Comparison of ENCODE assay signal across 21 cellular contexts in the genomic region with DNA sequence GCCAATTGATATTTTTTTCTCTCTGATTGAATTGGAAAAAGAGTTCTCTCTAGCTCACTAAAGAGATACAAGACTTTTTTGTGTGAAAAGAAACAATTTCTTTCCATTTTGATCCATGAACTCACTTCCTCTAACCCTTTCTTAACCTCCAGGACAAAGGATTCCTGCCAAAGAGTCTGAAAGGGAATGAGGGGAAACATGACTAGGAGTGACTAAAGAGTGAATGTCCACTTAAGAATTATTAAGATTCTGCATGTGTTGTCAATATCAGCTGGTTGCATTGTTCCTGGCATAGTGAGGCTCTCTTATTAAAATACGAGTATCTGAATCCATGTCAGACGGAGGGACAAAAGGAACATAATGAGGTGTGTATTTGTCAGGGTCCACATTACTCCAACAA.
"Had no signal": no experiment of that assay in that cellular context is flagged by ENCODE, and none has a peak within 500 bp of the region (broad histone marks: within the 10 kb centered on the region; RNA-seq: fewer than 3 reads in every experiment).

No MANE protein-coding gene starts in this region.

- ATAC-seq: heart left ventricle; naive thymus-derived CD4-positive, alpha-beta T cell; sciatic nerve; stimulated activated memory B cell treated with anti-CD40 and anti-IgM and Interleukin-4, amounts not matched to agents 10 μg/mL and 1 μg/mL and 100 μg/mL, for 72 hours; upper lobe of right lung had no signal

- H3K4me3 Mint-ChIP-seq: endodermal cell; naive thymus-derived CD4-positive, alpha-beta T cell; nephron progenitor cell; stimulated activated memory B cell treated with anti-CD40 and anti-IgM and Interleukin-4, amounts not matched to agents 10 μg/mL and 1 μg/mL and 100 μg/mL, for 72 hours; stimulated activated naive CD8-positive, alpha-beta T cell treated with anti-CD3 and anti-CD28 coated beads, Interleukin-15, Interleukin-2, amounts not matched to agents 100 ng/mL and 50 ng/mL, for 24 hours had no signal

- H3K27ac ChIP-seq: coronary artery, heart left ventricle, parathyroid adenoma, prostate gland, spleen, testis, tibial nerve, upper lobe of right lung had no signal

- H3K79me2 ChIP-seq: parathyroid adenoma had no signal

- H2AFZ ChIP-seq: parathyroid adenoma had no signal

- H3K4me1 ChIP-seq: heart left ventricle, parathyroid adenoma, prostate gland, spleen, testis, tibial nerve, upper lobe of right lung had no signal

- H3K36me3 ChIP-seq: heart left ventricle, prostate gland, spleen, tibial nerve, upper lobe of right lung had no signal

- H3K27me3 Mint-ChIP-seq: naive thymus-derived CD4-positive, alpha-beta T cell; stimulated activated naive CD8-positive, alpha-beta T cell treated with anti-CD3 and anti-CD28 coated beads, Interleukin-15, Interleukin-2, amounts not matched to agents 100 ng/mL and 50 ng/mL, for 24 hours had no signal

- H3K4me1 Mint-ChIP-seq: naive thymus-derived CD4-positive, alpha-beta T cell; nephron progenitor cell; stimulated activated memory B cell treated with anti-CD40 and anti-IgM and Interleukin-4, amounts not matched to agents 10 μg/mL and 1 μg/mL and 100 μg/mL, for 72 hours had no signal

- H3K9me3 Mint-ChIP-seq: endodermal cell; nephron progenitor cell; stimulated activated memory B cell treated with anti-CD40 and anti-IgM and Interleukin-4, amounts not matched to agents 10 μg/mL and 1 μg/mL and 100 μg/mL, for 72 hours; stimulated activated naive CD8-positive, alpha-beta T cell treated with anti-CD3 and anti-CD28 coated beads, Interleukin-15, Interleukin-2, amounts not matched to agents 100 ng/mL and 50 ng/mL, for 24 hours had no signal

- H3K36me3 Mint-ChIP-seq: naive thymus-derived CD4-positive, alpha-beta T cell; stimulated activated memory B cell treated with anti-CD40 and anti-IgM and Interleukin-4, amounts not matched to agents 10 μg/mL and 1 μg/mL and 100 μg/mL, for 72 hours had no signal

- H3K27ac Mint-ChIP-seq: endodermal cell; naive thymus-derived CD4-positive, alpha-beta T cell; nephron progenitor cell; stimulated activated memory B cell treated with anti-CD40 and anti-IgM and Interleukin-4, amounts not matched to agents 10 μg/mL and 1 μg/mL and 100 μg/mL, for 72 hours; stimulated activated naive CD8-positive, alpha-beta T cell treated with anti-CD3 and anti-CD28 coated beads, Interleukin-15, Interleukin-2, amounts not matched to agents 100 ng/mL and 50 ng/mL, for 24 hours had no signal

- H3K27me3 ChIP-seq: heart left ventricle, spleen, testis, tibial nerve, upper lobe of right lung had no signal

- DNase-seq: effector CD4-positive, alpha-beta T cell; endodermal cell; heart left ventricle; hippocampal formation; kidney glomerular epithelial cell; naive thymus-derived CD4-positive, alpha-beta T cell; nephron progenitor cell; retina; spleen; stimulated activated CD4-positive, alpha-beta T cell treated with anti-CD3 and anti-CD28 coated beads, Interleukin-15, amount 100 ng/mL, for 24 hours; stimulated activated CD4-positive, alpha-beta T cell treated with anti-CD3 and anti-CD28 coated beads, Interleukin-1b, Interleukin-23, amount 100 ng/mL, for 48 hours; stimulated activated CD4-positive, alpha-beta T cell treated with anti-CD3 and anti-CD28 coated beads, Interleukin-4, amount 100 ng/mL, for 24 hours; testis; upper lobe of right lung had no signal

- H3K4me3 ChIP-seq: coronary artery, heart left ventricle, prostate gland, spleen, testis, tibial nerve, upper lobe of right lung had no signal
